ENCODE assay signal across 9 cellular contexts in genomic region chr9:37302277-37302676, GRCh38.
A peak's percentile ranks its signal among the peaks of the same experiment; 100 is the strongest.
DNase-seq lines count a peak whose midpoint lies in the region; ATAC-seq and TF ChIP-seq lines count a peak whose summit lies in the region.
"Had no signal": no experiment of that assay in that cellular context is flagged by ENCODE, and none has a peak within 500 bp of the region (broad histone marks: within the 10 kb centered on the region; RNA-seq: fewer than 3 reads in every experiment).

No MANE protein-coding gene starts in this region.

- in situ Hi-C loops in ACHN (cut with HindIII; ENCODE audit: low pct_ligation_motif_present, low pct_unique_long_range_greater_than_20kb, low sequenced_read_pairs) = no loop called here

- H3K4me3 ChIP-seq in endocrine pancreas (ENCODE audit: control insufficient read depth, insufficient read depth, low read length) (peak overlapping the region; percentile 59), adrenal gland (no peak overlapping the region)
- H3K4me3 ChIP-seq: A549 had no signal

- H3K27me3 ChIP-seq in endocrine pancreas (ENCODE audit: control insufficient read depth, insufficient read depth, low read length) (no peaks in the 10 kb centered on the region), adrenal gland (no peaks in the 10 kb centered on the region)

- H3K4me1 ChIP-seq in endocrine pancreas (ENCODE audit: control insufficient read depth, insufficient read depth, low read length) (no peaks in the 10 kb centered on the region), adrenal gland (replicated peaks in 1 of 2) (no peaks in the 10 kb centered on the region)

- intact Hi-C loops in adrenal gland (cut with DNase I) = no loop called here

- no peak overlapping the region for H3K9ac ChIP-seq in endocrine pancreas (ENCODE audit: control insufficient read depth, insufficient read depth, low read length)

- TF ChIP-seq CTCF in adrenal gland (IDR thresholded peaks at IDR 0.05) = no peak

- H3K9me3 ChIP-seq in endocrine pancreas (ENCODE audit: control insufficient read depth, low read length) (no peaks in the 10 kb centered on the region), adrenal gland (replicated peaks in 1 of 3) (no peaks in the 10 kb centered on the region)
- H3K9me3 ChIP-seq: A549 had no signal

- no peaks in the 10 kb centered on the region for H3K36me3 ChIP-seq in endocrine pancreas (ENCODE audit: control insufficient read depth, insufficient read depth, low read length)
- peaks cover 0 to 4% of the 10 kb centered on the region in 2 donors for H3K36me3 ChIP-seq in adrenal gland (replicated peaks in 1 of 2)

- 47 to 72% (median 60%) methylated on average over 3 of the region's 3 CpGs for WGBS in adrenal gland, 4 donors

- peak; percentile 82 for ATAC-seq in HG02588 (IDR thresholded peaks at IDR 0.05; ENCODE audit: unreplicated experiment)
- ATAC-seq: A549 had no signal

- H3K27ac ChIP-seq in adrenal gland = no peak overlapping the region
- H3K27ac ChIP-seq: A549 had no signal

- DNase-seq in NCI-H2081 (lab: John Stamatoyannopoulos, UW) (peak; percentile 16 to 75), NCI-H2081 treated with DMSO at 0.1 percent for 48 hours (lab: John Stamatoyannopoulos, UW) (no peak), NCI-H1417 treated with DMSO at 0.1 percent for 48 hours (lab: John Stamatoyannopoulos, UW) (peak; percentile 40), adrenal gland (no peak), ACHN (no peak)
- DNase-seq in stimulated activated CD8-positive, alpha-beta memory T cell treated with anti-CD3 and anti-CD28 coated beads, Interleukin-4, amount 100 ng/mL, for 48 hours = no peak

- no peak for TF ChIP-seq POLR2A in adrenal gland (IDR thresholded peaks at IDR 0.05)

Comparison
In these comparisons a context has a peak if more than half of its experiments do, and no peak if none do; other contexts are left out.
1. DNase-seq: peak in NCI-H2081 (2 of 2) and NCI-H1417 treated with DMSO at 0.1 percent for 48 hours (single experiment); none in NCI-H2081 treated with DMSO at 0.1 percent for 48 hours (single experiment), stimulated activated CD8-positive, alpha-beta memory T cell treated with anti-CD3 and anti-CD28 coated beads, Interleukin-4, amount 100 ng/mL, for 48 hours (single experiment), adrenal gland (0 of 7) and ACHN (single experiment).